Comparison of ENCODE assay signal across 16 cellular contexts in genomic region chr14:56211844-56212243, GRCh38.
A peak's percentile ranks its signal among the peaks of the same experiment; 100 is the strongest.
DNase-seq lines count a peak whose midpoint lies in the region; ATAC-seq and TF ChIP-seq lines count a peak whose summit lies in the region.
"Had no signal": no experiment of that assay in that cellular context is flagged by ENCODE, and none has a peak within 500 bp of the region (broad histone marks: within the 10 kb centered on the region; RNA-seq: fewer than 3 reads in every experiment).

No MANE protein-coding gene starts in this region.

- intact Hi-C loops in psoas muscle (cut with DNase I): no loop called here

- peaks cover 98% of the 10 kb centered on the region for H3K79me2 ChIP-seq in DND-41 (ENCODE audit: insufficient read depth, low read length)

- H3K9ac ChIP-seq in BLaER1 treated with 17β-estradiol and CSF1 and Interleukin-3, amounts not matched to agents 10 nM and 100 nM: no peak overlapping the region; a peak in 1 of 22 replicates
- H3K9ac ChIP-seq in DND-41 (ENCODE audit: low read depth, low read length): no peak overlapping the region

- WGBS in psoas muscle, 3 donors: 84 to 88% (median 86%) methylated on average over 2 of the region's 2 CpGs

- no peak for DNase-seq in DND-41
- DNase-seq in NCI-H2029 (lab: John Stamatoyannopoulos, UW): peak; percentile 39
- no peak for DNase-seq in stimulated activated CD4-positive, alpha-beta T cell treated with anti-CD3 and anti-CD28 coated beads, Interleukin-2, amount 100 ng/mL, for 48 hours
- DNase-seq in psoas muscle: no peak
- DNase-seq: ACHN; BE2C; CD4-positive, alpha-beta memory T cell; DMS153; GDM1; GOT3; H9; IMR-90; Kasumi-1 had no signal

- no peak overlapping the region for H3K4me3 ChIP-seq in BLaER1 treated with 17β-estradiol and CSF1 and Interleukin-3, amounts not matched to agents 10 nM and 100 nM
- no peak overlapping the region for H3K4me3 ChIP-seq in DND-41 (ENCODE audit: low read depth in 1 of 2, low read length in 2 of 2)
- no peak overlapping the region for H3K4me3 ChIP-seq in psoas muscle
- H3K4me3 ChIP-seq: K562 had no signal

- no peaks in the 10 kb centered on the region for H3K27me3 ChIP-seq in BLaER1 treated with 17β-estradiol and CSF1 and Interleukin-3, amounts not matched to agents 10 nM and 100 nM
- no peaks in the 10 kb centered on the region for H3K27me3 ChIP-seq in DND-41 (ENCODE audit: insufficient read depth, low read length, poor library complexity)
- H3K27me3 ChIP-seq in psoas muscle (ENCODE audit: insufficient read depth in 3 of 3, low read length in 2 of 3): no peaks in the 10 kb centered on the region
- H3K27me3 ChIP-seq: BE2C had no signal

- H2AFZ ChIP-seq in DND-41 (ENCODE audit: low read depth, low read length): no peak overlapping the region

- peaks cover 0 to 71% (median 45%) of the 10 kb centered on the region in 11 experiments; a peak in 16 of 22 replicates for H4K20me1 ChIP-seq in BLaER1 treated with 17β-estradiol and CSF1 and Interleukin-3, amounts not matched to agents 10 nM and 100 nM
- H4K20me1 ChIP-seq in DND-41 (ENCODE audit: insufficient read depth, low read length): peaks cover 41% of the 10 kb centered on the region

- H3K27ac ChIP-seq in BLaER1 treated with 17β-estradiol and CSF1 and Interleukin-3, amounts not matched to agents 10 nM and 100 nM: peak overlapping the region in 3 of 11 experiments; percentile 18 to 51 (median 32); a peak in 2 of 22 replicates
- H3K27ac ChIP-seq in DND-41 (ENCODE audit: low read length) (peak overlapping the region; percentile 94), psoas muscle (no peak overlapping the region)

- H3K4me2 ChIP-seq in BLaER1 treated with 17β-estradiol and CSF1 and Interleukin-3, amounts not matched to agents 10 nM and 100 nM: peak overlapping the region in 6 of 11 experiments; percentile 6 to 49 (median 35); a peak in 9 of 22 replicates
- H3K4me2 ChIP-seq in DND-41 (ENCODE audit: insufficient read depth, low read length): no peak overlapping the region

- TF ChIP-seq CTCF in DND-41 (IDR thresholded peaks at IDR 0.05; ENCODE audit: borderline replicate concordance, extremely low read depth, low read length, poor library complexity, severe bottlenecking): no peak
- no peak for TF ChIP-seq CTCF in psoas muscle (IDR thresholded peaks at IDR 0.05)

- no peak for ATAC-seq in DND-41 (ENCODE audit: insufficient read depth, low read depth)
- no peak for ATAC-seq in HG03354 (IDR thresholded peaks at IDR 0.05; ENCODE audit: poor library complexity, severe bottlenecking, unreplicated experiment)
- no peak for ATAC-seq in psoas muscle
- ATAC-seq: K562 had no signal

- peaks cover 15 to 84% (median 67%) of the 10 kb centered on the region in 10 experiments for H3K4me1 ChIP-seq in BLaER1 treated with 17β-estradiol and CSF1 and Interleukin-3, amounts not matched to agents 10 nM and 100 nM
- H3K4me1 ChIP-seq in DND-41 (ENCODE audit: insufficient read depth, low read length) (peaks cover 93% of the 10 kb centered on the region), psoas muscle (peaks cover 14% of the 10 kb centered on the region)

- peaks cover 0 to 11% (median 0%) of the 10 kb centered on the region in 11 experiments; a peak in 2 of 22 replicates for H3K36me3 ChIP-seq in BLaER1 treated with 17β-estradiol and CSF1 and Interleukin-3, amounts not matched to agents 10 nM and 100 nM
- H3K36me3 ChIP-seq in DND-41 (ENCODE audit: insufficient read depth, low read length) (peaks cover 5% of the 10 kb centered on the region; the same call in 1 of the 2 replicates), psoas muscle (ENCODE audit: insufficient read depth in 1 of 2, low read depth in 1 of 2) (no peaks in the 10 kb centered on the region)
- H3K36me3 ChIP-seq: BE2C had no signal

- no peaks in the 10 kb centered on the region; a peak in 1 of 22 replicates for H3K9me3 ChIP-seq in BLaER1 treated with 17β-estradiol and CSF1 and Interleukin-3, amounts not matched to agents 10 nM and 100 nM (replicated peaks in 1 of 11)
- H3K9me3 ChIP-seq in DND-41 (ENCODE audit: insufficient read depth, low read length, severe bottlenecking): no peaks in the 10 kb centered on the region
- H3K9me3 ChIP-seq in psoas muscle: no peaks in the 10 kb centered on the region
- H3K9me3 ChIP-seq: BE2C had no signal
